Comparison of ENCODE assay signal across 15 cellular contexts in the genomic region with DNA sequence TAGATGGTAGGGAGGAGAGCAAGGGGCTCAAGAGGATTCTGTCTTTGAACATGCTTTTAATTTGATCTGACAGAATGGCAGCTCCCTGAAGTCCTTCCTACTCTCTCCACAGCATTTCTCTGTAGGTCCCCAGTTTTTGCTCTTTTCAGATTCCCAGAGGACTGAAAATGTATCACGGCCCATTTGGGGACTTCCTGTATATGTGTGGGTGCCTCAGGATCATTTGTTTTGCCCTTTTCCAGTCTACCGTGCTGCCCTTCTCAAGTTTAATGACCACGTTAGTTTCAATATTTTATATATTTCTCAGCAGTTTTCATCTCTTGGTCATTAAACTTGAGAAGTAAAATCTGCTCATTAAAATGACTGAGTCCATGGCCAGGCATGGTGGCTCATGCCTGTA. TPM values are rescaled to one million over a fixed set of nuclear protein-coding genes. Genes with fewer than 3 reads are reported as not detected.
DNase-seq lines count a peak whose midpoint lies in the region; ATAC-seq and TF ChIP-seq lines count a peak whose summit lies in the region.
"Had no signal": no experiment of that assay in that cellular context is flagged by ENCODE, and none has a peak within 500 bp of the region (broad histone marks: within the 10 kb centered on the region; RNA-seq: fewer than 3 reads in every experiment).

No MANE protein-coding gene starts in this region.

- peaks cover 9 to 60% (median 45%) of the 10 kb centered on the region in 4 donors for H3K4me1 Mint-ChIP-seq in CD4-positive, CD25-positive, alpha-beta regulatory T cell
- H3K4me1 Mint-ChIP-seq in activated T-helper 17 cell treated with anti-CD3 and anti-CD28 coated beads, Interleukin-2, amount 50 U/mL, for 72 hours = peaks cover 23% of the 10 kb centered on the region
- H3K4me1 Mint-ChIP-seq in natural killer cell treated with Interleukin-12 subunit alpha and Interleukin-12 subunit beta and Interleukin-15 and Interleukin-18, amount 100 ng/mL, for 72 hours (ENCODE audit: low read depth in 2 of 2) = peaks cover 24 to 32% of the 10 kb centered on the region in 2 donors

- WGBS in GM23248 (ENCODE audit: low coverage in 1 of 2, low lambda C conversion rate in 2 of 2, missing lambda C conversion rate in 2 of 2), 2 experiments = 64% methylated on average over 3 of the region's 3 CpGs

- no peak for DNase-seq in CD4-positive, CD25-positive, alpha-beta regulatory T cell
- DNase-seq in GM12864 (ENCODE audit: low read depth) (no peak), HUDEP-2 (lab: John Stamatoyannopoulos, UW; ENCODE audit: unreplicated experiment in 76 of 76) (no peak), GM23248 (no peak)
- no peak for DNase-seq in natural killer cell treated with Interleukin-12 subunit alpha and Interleukin-12 subunit beta and Interleukin-15 and Interleukin-18, amount 100 ng/mL, for 72 hours (ENCODE audit: low spot score)
- DNase-seq: erythroblast, H9, kidney, NCI-H1930, NCI-H774 had no signal

- no peaks in the 10 kb centered on the region for H3K36me3 Mint-ChIP-seq in CD4-positive, CD25-positive, alpha-beta regulatory T cell
- H3K36me3 Mint-ChIP-seq in activated T-helper 17 cell treated with anti-CD3 and anti-CD28 coated beads, Interleukin-2, amount 50 U/mL, for 72 hours (ENCODE audit: low read depth) = no peaks in the 10 kb centered on the region
- no peaks in the 10 kb centered on the region for H3K36me3 Mint-ChIP-seq in natural killer cell treated with Interleukin-12 subunit alpha and Interleukin-12 subunit beta and Interleukin-15 and Interleukin-18, amount 100 ng/mL, for 72 hours

- no peaks in the 10 kb centered on the region for H3K36me3 ChIP-seq in CD4-positive, CD25-positive, alpha-beta regulatory T cell (ENCODE audit: control insufficient read depth, insufficient read depth, low read length)
- H3K36me3 ChIP-seq in GM23248 (ENCODE audit: low read depth) = no peaks in the 10 kb centered on the region
- H3K36me3 ChIP-seq: vagina had no signal

- H3K4me2 ChIP-seq in GM23248 (ENCODE audit: unreplicated experiment) = no peak overlapping the region

- H3F3A ChIP-seq in GM23248 (ENCODE audit: insufficient read depth) = no peaks in the 10 kb centered on the region

- no peak overlapping the region for H2AFZ ChIP-seq in GM23248

- H3K27me3 Mint-ChIP-seq in CD4-positive, CD25-positive, alpha-beta regulatory T cell = no peaks in the 10 kb centered on the region
- H3K27me3 Mint-ChIP-seq in activated T-helper 17 cell treated with anti-CD3 and anti-CD28 coated beads, Interleukin-2, amount 50 U/mL, for 72 hours = no peaks in the 10 kb centered on the region
- H3K27me3 Mint-ChIP-seq in natural killer cell treated with Interleukin-12 subunit alpha and Interleukin-12 subunit beta and Interleukin-15 and Interleukin-18, amount 100 ng/mL, for 72 hours = no peaks in the 10 kb centered on the region

- H3K4me3 Mint-ChIP-seq in CD4-positive, CD25-positive, alpha-beta regulatory T cell = peak overlapping the region; percentile 84 to 97 (median 94)
- H3K4me3 Mint-ChIP-seq in activated T-helper 17 cell treated with anti-CD3 and anti-CD28 coated beads, Interleukin-2, amount 50 U/mL, for 72 hours = peak overlapping the region; percentile 86
- peak overlapping the region; percentile 79 for H3K4me3 Mint-ChIP-seq in natural killer cell treated with Interleukin-12 subunit alpha and Interleukin-12 subunit beta and Interleukin-15 and Interleukin-18, amount 100 ng/mL, for 72 hours

- no peak overlapping the region for H3K9ac ChIP-seq in GM23248

- in situ Hi-C loops in GM23248 (cut with MboI) = no loop called here

- no peaks in the 10 kb centered on the region for H3K9me3 ChIP-seq in CD4-positive, CD25-positive, alpha-beta regulatory T cell (ENCODE audit: control insufficient read depth in 2 of 2, low read length in 2 of 2)
- no peaks in the 10 kb centered on the region for H3K9me3 ChIP-seq in GM23248 (ENCODE audit: low read depth)
- H3K9me3 ChIP-seq: vagina had no signal

- peak overlapping the region; percentile 35 to 88 (median 84) for H3K27ac Mint-ChIP-seq in CD4-positive, CD25-positive, alpha-beta regulatory T cell
- peak overlapping the region; percentile 86 for H3K27ac Mint-ChIP-seq in activated T-helper 17 cell treated with anti-CD3 and anti-CD28 coated beads, Interleukin-2, amount 50 U/mL, for 72 hours
- H3K27ac Mint-ChIP-seq in natural killer cell treated with Interleukin-12 subunit alpha and Interleukin-12 subunit beta and Interleukin-15 and Interleukin-18, amount 100 ng/mL, for 72 hours = peak overlapping the region; percentile 70 to 89
- H3K27ac Mint-ChIP-seq: H9, progenitor cell of endocrine pancreas had no signal

- no peaks in the 10 kb centered on the region for H3K9me3 Mint-ChIP-seq in CD4-positive, CD25-positive, alpha-beta regulatory T cell
- no peaks in the 10 kb centered on the region for H3K9me3 Mint-ChIP-seq in activated T-helper 17 cell treated with anti-CD3 and anti-CD28 coated beads, Interleukin-2, amount 50 U/mL, for 72 hours
- no peaks in the 10 kb centered on the region for H3K9me3 Mint-ChIP-seq in natural killer cell treated with Interleukin-12 subunit alpha and Interleukin-12 subunit beta and Interleukin-15 and Interleukin-18, amount 100 ng/mL, for 72 hours
- H3K9me3 Mint-ChIP-seq: H9 had no signal

- peak overlapping the region; percentile 24 for H3K27ac ChIP-seq in CD4-positive, CD25-positive, alpha-beta regulatory T cell (ENCODE audit: insufficient read depth, low read length, poor library complexity, severe bottlenecking)
- no peak overlapping the region for H3K27ac ChIP-seq in GM23248
- H3K27ac ChIP-seq: vagina had no signal

- H4K20me1 ChIP-seq in GM23248 (ENCODE audit: insufficient read depth) = no peaks in the 10 kb centered on the region

- peaks cover 34% of the 10 kb centered on the region for H3K4me1 ChIP-seq in CD4-positive, CD25-positive, alpha-beta regulatory T cell (ENCODE audit: control insufficient read depth, insufficient read depth, low read length, poor library complexity, severe bottlenecking)
- H3K4me1 ChIP-seq in GM23248 (ENCODE audit: insufficient read depth) = no peaks in the 10 kb centered on the region; the same call in 1 of the 2 replicates

- no peak for TF ChIP-seq CTCF in GM12864 (IDR thresholded peaks at IDR 0.05; ENCODE audit: low read depth, low read length, missing control alignments)

- ATAC-seq in CD4-positive, CD25-positive, alpha-beta regulatory T cell (ENCODE audit: low read depth in 2 of 2) = no peak
- ATAC-seq in activated T-helper 17 cell treated with anti-CD3 and anti-CD28 coated beads, Interleukin-2, amount 50 U/mL, for 72 hours (replicated peaks) = no peak
- no peak for ATAC-seq in natural killer cell treated with Interleukin-12 subunit alpha and Interleukin-12 subunit beta and Interleukin-15 and Interleukin-18, amount 100 ng/mL, for 72 hours
- ATAC-seq in HG03439 (IDR thresholded peaks at IDR 0.05; ENCODE audit: unreplicated experiment) = no peak
- no peak for ATAC-seq in GM18909 (IDR thresholded peaks at IDR 0.05; ENCODE audit: poor library complexity, unreplicated experiment)

- H3K9me2 ChIP-seq in GM23248 (ENCODE audit: insufficient read depth) = no peaks in the 10 kb centered on the region

- H3K27me3 ChIP-seq in CD4-positive, CD25-positive, alpha-beta regulatory T cell (ENCODE audit: control insufficient read depth, insufficient read depth, low read length) = no peaks in the 10 kb centered on the region
- H3K27me3 ChIP-seq in GM23248 (replicated peaks; ENCODE audit: insufficient read depth) = peaks cover 60% of the 10 kb centered on the region
- H3K27me3 ChIP-seq: vagina had no signal

- H3K4me3 ChIP-seq in CD4-positive, CD25-positive, alpha-beta regulatory T cell (ENCODE audit: low read depth, low read length) = peak overlapping the region; percentile 97
- H3K4me3 ChIP-seq in GM12864 (ENCODE audit: low read depth, low read length) (peak overlapping the region; percentile 16; the same call in 1 of the 2 replicates), GM23248 (no peak overlapping the region)

- no peaks in the 10 kb centered on the region for H3K79me2 ChIP-seq in GM23248 (ENCODE audit: insufficient read depth)

RNA-seq across cellular contexts. Expression of a gene that starts 2.3 kb away (rescaled TPM):
- total RNA-seq in CD4-positive, CD25-positive, alpha-beta regulatory T cell = 48.2 TPM
- 10 to 100 TPM; 12.3 to 20.7 (median 19.3) TPM for polyA plus RNA-seq in CD4-positive, CD25-positive, alpha-beta regulatory T cell
- 10 to 100 TPM; 29.9 to 39.0 TPM for total RNA-seq in activated T-helper 17 cell treated with anti-CD3 and anti-CD28 coated beads, Interleukin-2, amount 50 U/mL, for 72 hours
- total RNA-seq in natural killer cell treated with Interleukin-12 subunit alpha and Interleukin-12 subunit beta and Interleukin-15 and Interleukin-18, amount 100 ng/mL, for 72 hours = 10 to 100 TPM; 47.9 to 66.6 TPM
- 34.6 and 41.1 TPM in 2 replicates for total RNA-seq in GM23248 (2014; rRNA removed; shearing (Covaris generic))
- 12.4 and 13.6 TPM in 2 replicates for polyA plus RNA-seq in GM23248 (2016; fragmentation: Nextera tagmentation; extraction: Ambion mirVana)
